In genomic region chr2:108169982-108170625, GRCh38 we compare ENCODE assay signal across 8 cellular contexts.
DNase-seq lines count a peak whose midpoint lies in the region; ATAC-seq and TF ChIP-seq lines count a peak whose summit lies in the region.

No MANE protein-coding gene starts in this region.

- peak; percentile 40 for DNase-seq in A673 (ENCODE audit: low spot score)
- peak; percentile 33 for DNase-seq in RPMI7951 (ENCODE audit: low read depth)
- peak; percentile 15 for DNase-seq in globus pallidus (ENCODE audit: low spot score)
- DNase-seq in stimulated activated CD4-positive, alpha-beta T cell treated with anti-CD3 and anti-CD28 coated beads, Interleukin-4, amount 100 ng/mL, for 1 hour, result no peak
- DNase-seq in activated CD8-positive, alpha-beta memory T cell treated with anti-CD3 and anti-CD28 coated beads, Interleukin-2, amount 50 U/mL, for 4 hours, result no peak

- no peak overlapping the region for H3K4me3 ChIP-seq in A673 (ENCODE audit: low read depth, low read length, poor library complexity, severe bottlenecking)

- CTCF ChIA-PET in A673 (lab: Charles Lee), result no interaction called here

- BruUV-seq in A673 (replicated peaks; lab: Mats Ljungman, UMichigan), result no TSS peak

- POLR2A ChIA-PET in A673 (lab: Charles Lee; ENCODE audit: low non-redundant PET), result no interaction called here

- no peaks in the 10 kb centered on the region for H3K4me1 ChIP-seq in A673 (ENCODE audit: insufficient read depth, low read length, poor library complexity, severe bottlenecking)

- intact Hi-C loops in A673 (cut with micrococcal nuclease; ENCODE audit: unreplicated experiment), result no loop called here

- ATAC-seq in GM18517 (IDR thresholded peaks at IDR 0.05; ENCODE audit: unreplicated experiment), result no peak
- no peak for ATAC-seq in HG03571 (IDR thresholded peaks at IDR 0.05; ENCODE audit: unreplicated experiment)

- H3K27ac ChIP-seq in A673 (ENCODE audit: low read depth, low read length, poor library complexity, severe bottlenecking), result no peak overlapping the region

- TF ChIP-seq CTCF in A673 (conservative IDR thresholded peaks at IDR 0.05; ENCODE audit: low read depth, low read length) (peak; percentile 63), GM12873 (IDR thresholded peaks at IDR 0.05; ENCODE audit: insufficient read depth, low read depth, low read length, missing control alignments) (peak; percentile 46)

- no peaks in the 10 kb centered on the region for H3K36me3 ChIP-seq in A673 (ENCODE audit: insufficient read depth, low read length, poor library complexity, severe bottlenecking)

- H3K27me3 ChIP-seq in A673 (replicated peaks; ENCODE audit: insufficient read depth, low read depth, low read length, poor library complexity), result no peaks in the 10 kb centered on the region

- no peaks in the 10 kb centered on the region for H3K9me3 ChIP-seq in A673 (ENCODE audit: low read depth, low read length, poor library complexity, severe bottlenecking)

Comparison
In these comparisons a context has a peak if more than half of its experiments do, and no peak if none do; other contexts are left out.
1. DNase-seq: peak in A673 (single experiment), RPMI7951 (single experiment) and globus pallidus (single experiment); none in stimulated activated CD4-positive, alpha-beta T cell treated with anti-CD3 and anti-CD28 coated beads, Interleukin-4, amount 100 ng/mL, for 1 hour (single experiment) and activated CD8-positive, alpha-beta memory T cell treated with anti-CD3 and anti-CD28 coated beads, Interleukin-2, amount 50 U/mL, for 4 hours (single experiment).